Comparison of ENCODE assay signal across 12 cellular contexts in the genomic region with DNA sequence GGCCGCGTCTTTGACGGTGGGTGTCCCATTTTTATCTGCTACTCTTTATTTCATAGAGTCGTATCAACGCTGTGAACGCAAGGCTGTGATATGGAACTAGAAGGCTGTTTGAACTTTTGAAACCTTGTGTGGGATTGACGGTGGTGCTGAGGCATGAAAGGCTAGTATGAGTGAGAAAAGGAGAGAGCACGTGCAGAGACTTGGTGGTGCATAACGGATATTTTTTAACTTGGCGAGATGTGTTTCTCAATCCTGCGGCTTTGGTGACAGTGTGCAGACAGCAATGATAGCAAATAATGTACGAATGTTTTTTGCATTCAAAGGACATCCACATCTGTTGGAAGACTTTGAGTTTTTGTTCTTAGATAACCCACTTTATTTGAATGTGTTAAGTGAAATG. TPM values are rescaled to one million over a fixed set of nuclear protein-coding genes. Genes with fewer than 3 reads are reported as not detected.
A peak's percentile ranks its signal among the peaks of the same experiment; 100 is the strongest.
DNase-seq lines count a peak whose midpoint lies in the region; TF ChIP-seq lines count a peak whose summit lies in the region.
"Had no signal": no experiment of that assay in that cellular context is flagged by ENCODE, and none has a peak within 500 bp of the region (broad histone marks: within the 10 kb centered on the region; RNA-seq: fewer than 3 reads in every experiment).

No MANE protein-coding gene starts in this region.

- peaks cover 2% of the 10 kb centered on the region for H3K9me3 Mint-ChIP-seq in activated naive CD4-positive, alpha-beta T cell treated with anti-CD3 and anti-CD28 coated beads, Interleukin-2, amount 10 ng/mL, durations not matched to agents 7 days and 5 days
- peaks cover 5 to 23% (median 17%) of the 10 kb centered on the region in 5 experiments for H3K9me3 Mint-ChIP-seq in brain
- H3K9me3 Mint-ChIP-seq: effector memory CD8-positive, alpha-beta T cell had no signal

- no peak for TF ChIP-seq CTCF in brain (conservative IDR thresholded peaks at IDR 0.05)
- TF ChIP-seq CTCF in left ventricle myocardium inferior (IDR thresholded peaks at IDR 0.05; ENCODE audit: borderline replicate concordance): no peak
- TF ChIP-seq CTCF in brain microvascular endothelial cell (IDR thresholded peaks at IDR 0.05; ENCODE audit: low read depth, low read length, missing control alignments): no peak

- H3K27me3 ChIP-seq in left ventricle myocardium inferior (ENCODE audit: low read depth): peaks cover 18% of the 10 kb centered on the region
- peaks cover 5% of the 10 kb centered on the region for H3K27me3 ChIP-seq in brain microvascular endothelial cell (replicated peaks)

- H3K36me3 ChIP-seq in left ventricle myocardium inferior (no peaks in the 10 kb centered on the region), brain microvascular endothelial cell (replicated peaks) (no peaks in the 10 kb centered on the region)

- no peaks in the 10 kb centered on the region for H3K36me3 Mint-ChIP-seq in activated naive CD4-positive, alpha-beta T cell treated with anti-CD3 and anti-CD28 coated beads, Interleukin-2, amount 10 ng/mL, durations not matched to agents 7 days and 5 days
- peaks cover 11% of the 10 kb centered on the region for H3K36me3 Mint-ChIP-seq in brain

- CTCF ChIA-PET in activated naive CD4-positive, alpha-beta T cell treated with anti-CD3 and anti-CD28 coated beads, Interleukin-2, amount 10 ng/mL, durations not matched to agents 7 days and 5 days (lab: Charles Lee): no interaction called here

- intact Hi-C loops in left ventricle myocardium inferior (cut with micrococcal nuclease): no loop called here

- H3K27ac ChIP-seq in left ventricle myocardium inferior (replicated peaks) (no peak overlapping the region), brain microvascular endothelial cell (no peak overlapping the region)

- peak overlapping the region; percentile 40 for H3K4me3 Mint-ChIP-seq in activated naive CD4-positive, alpha-beta T cell treated with anti-CD3 and anti-CD28 coated beads, Interleukin-2, amount 10 ng/mL, durations not matched to agents 7 days and 5 days
- H3K4me3 Mint-ChIP-seq in brain: peak overlapping the region; percentile 33 to 71 (median 66)

- no peaks in the 10 kb centered on the region for H3K9me3 ChIP-seq in left ventricle myocardium inferior (replicated peaks)

- in situ Hi-C loops in brain microvascular endothelial cell (cut with HindIII; ENCODE audit: low pct_ligation_motif_present, low sequenced_read_pairs): no loop called here

- peaks cover 96% of the 10 kb centered on the region for H3K27me3 Mint-ChIP-seq in activated naive CD4-positive, alpha-beta T cell treated with anti-CD3 and anti-CD28 coated beads, Interleukin-2, amount 10 ng/mL, durations not matched to agents 7 days and 5 days
- H3K27me3 Mint-ChIP-seq in brain: peaks cover 21% of the 10 kb centered on the region

- no peak overlapping the region for H3K27ac Mint-ChIP-seq in activated naive CD4-positive, alpha-beta T cell treated with anti-CD3 and anti-CD28 coated beads, Interleukin-2, amount 10 ng/mL, durations not matched to agents 7 days and 5 days
- H3K27ac Mint-ChIP-seq in brain: no peak overlapping the region
- H3K27ac Mint-ChIP-seq: effector memory CD8-positive, alpha-beta T cell; GM23338; stimulated activated naive CD8-positive, alpha-beta T cell treated with anti-CD3 and anti-CD28 coated beads, Interleukin-15, amount 100 ng/mL, for 72 hours had no signal

- peaks cover 28% of the 10 kb centered on the region for H3K4me1 ChIP-seq in left ventricle myocardium inferior

- DNase-seq in activated naive CD4-positive, alpha-beta T cell treated with anti-CD3 and anti-CD28 coated beads, Interleukin-2, amount 10 ng/mL, durations not matched to agents 7 days and 5 days: no peak
- no peak for DNase-seq in activated naive CD4-positive, alpha-beta T cell treated with anti-CD3 and anti-CD28 coated beads, Interleukin-2, amount 50 U/mL, for 16 hours
- DNase-seq in NOMO-1 treated with dmso at 0.1 percent for 144 hours (lab: John Stamatoyannopoulos, UW; ENCODE audit: unreplicated experiment): peak; percentile 17
- no peak for DNase-seq in left ventricle myocardium inferior
- no peak for DNase-seq in EL
- no peak for DNase-seq in brain microvascular endothelial cell
- DNase-seq in NCI-H510A (lab: John Stamatoyannopoulos, UW): no peak
- DNase-seq: NCI-H524 treated with DMSO at 0.1 percent for 48 hours had no signal

- peaks cover 22% of the 10 kb centered on the region for H3K4me1 Mint-ChIP-seq in activated naive CD4-positive, alpha-beta T cell treated with anti-CD3 and anti-CD28 coated beads, Interleukin-2, amount 10 ng/mL, durations not matched to agents 7 days and 5 days
- peaks cover 60% of the 10 kb centered on the region for H3K4me1 Mint-ChIP-seq in brain

- H3K4me3 ChIP-seq in left ventricle myocardium inferior: no peak overlapping the region
- no peak overlapping the region for H3K4me3 ChIP-seq in brain microvascular endothelial cell (ENCODE audit: low read depth, low read length)

RNA-seq across cellular contexts. Expression of a gene that starts 6.2 kb away (rescaled TPM):
- 572 TPM for polyA plus RNA-seq in brain (ENCODE audit: insufficient read depth, low read depth, low replicate concordance)
- total RNA-seq in left ventricle myocardium inferior: 2.7 TPM

RNA-seq across cellular contexts. Expression of a gene that starts 30.1 kb away (rescaled TPM):
- polyA plus RNA-seq in brain (ENCODE audit: insufficient read depth, low read depth, low replicate concordance): 41.2 TPM
- 26.5 TPM for total RNA-seq in left ventricle myocardium inferior

RNA-seq across cellular contexts. Expression of a gene that starts 54.8 kb away (rescaled TPM):
- 5.6 TPM for polyA plus RNA-seq in brain (ENCODE audit: insufficient read depth, low read depth, low replicate concordance)
- 3.4 TPM for total RNA-seq in left ventricle myocardium inferior
